17 cellular contexts compared by ENCODE assay signal in genomic region chr1:246032111-246032551, GRCh38.
DNase-seq lines count a peak whose midpoint lies in the region; ATAC-seq and TF ChIP-seq lines count a peak whose summit lies in the region.
"Had no signal": no experiment of that assay in that cellular context is flagged by ENCODE, and none has a peak within 500 bp of the region (broad histone marks: within the 10 kb centered on the region; RNA-seq: fewer than 3 reads in every experiment).

No MANE protein-coding gene starts in this region.

- POLR2A ChIA-PET in CD4-positive, alpha-beta T cell (lab: Charles Lee): no interaction called here

- ATAC-seq in HG03097 (IDR thresholded peaks at IDR 0.05; ENCODE audit: low FRiP score, unreplicated experiment): peak; percentile 71
- ATAC-seq in omental fat pad (ENCODE audit: low FRiP score): peak; percentile 19
- no peak for ATAC-seq in CD4-positive, alpha-beta T cell (ENCODE audit: poor library complexity)
- ATAC-seq in HG02970 (IDR thresholded peaks at IDR 0.05; ENCODE audit: low FRiP score, unreplicated experiment): no peak
- ATAC-seq: activated naive CD8-positive, alpha-beta T cell treated with anti-CD3 and anti-CD28 coated beads, Interleukin-2, amount 50 U/mL, for 24 hours had no signal

- H3K9me3 ChIP-seq in BE2C: no peaks in the 10 kb centered on the region
- H3K9me3 ChIP-seq in CD4-positive, alpha-beta T cell (ENCODE audit: control insufficient read depth, low read length): no peaks in the 10 kb centered on the region
- H3K9me3 ChIP-seq: right atrium auricular region had no signal

- H3K4me1 ChIP-seq in BE2C: peaks cover 22% of the 10 kb centered on the region
- H3K4me1 ChIP-seq: right atrium auricular region had no signal

- no peaks in the 10 kb centered on the region for H3K27me3 ChIP-seq in BE2C
- H3K27me3 ChIP-seq in CD4-positive, alpha-beta T cell (ENCODE audit: control insufficient read depth, insufficient read depth, low read length): no peaks in the 10 kb centered on the region
- H3K27me3 ChIP-seq: right atrium auricular region had no signal

- no peaks in the 10 kb centered on the region for H3K36me3 ChIP-seq in BE2C
- H3K36me3 ChIP-seq: right atrium auricular region had no signal

- intact Hi-C loops in CD4-positive, alpha-beta T cell (cut with DNase I, micrococcal nuclease): no loop called here

- H3K27ac Mint-ChIP-seq in chondrocyte (ENCODE audit: unreplicated experiment): peak overlapping the region; percentile 57
- H3K27ac Mint-ChIP-seq in CD4-positive, alpha-beta T cell: no peak overlapping the region
- H3K27ac Mint-ChIP-seq: activated CD4-positive, alpha-beta T cell treated with anti-CD3 and anti-CD28 coated beads, Interleukin-2, amount 10 ng/mL, durations not matched to agents 24 days and 14 days; activated naive CD8-positive, alpha-beta T cell treated with anti-CD3 and anti-CD28 coated beads, Interleukin-2, amount 50 U/mL, for 24 hours; activated T-helper 2 cell treated with anti-CD3 and anti-CD28 coated beads, Interferon-gamma antibody, Interleukin-2, Interleukin-4, amounts not matched to agents 10 μg/mL and 5 μg/mL and 100 μg/mL, durations not matched to agents 14 hours and 24 hours and 36 hours had no signal

- H3K4me3 Mint-ChIP-seq in chondrocyte (ENCODE audit: unreplicated experiment): no peak overlapping the region
- H3K4me3 Mint-ChIP-seq in CD4-positive, alpha-beta T cell: no peak overlapping the region
- H3K4me3 Mint-ChIP-seq: activated CD4-positive, alpha-beta T cell treated with anti-CD3 and anti-CD28 coated beads, Interleukin-2, amount 10 ng/mL, durations not matched to agents 24 days and 14 days; activated naive CD8-positive, alpha-beta T cell treated with anti-CD3 and anti-CD28 coated beads, Interleukin-2, amount 50 U/mL, for 24 hours had no signal

- H3K36me3 Mint-ChIP-seq in chondrocyte (ENCODE audit: low read depth): peaks cover 4% of the 10 kb centered on the region
- H3K36me3 Mint-ChIP-seq in CD4-positive, alpha-beta T cell (ENCODE audit: low read depth): no peaks in the 10 kb centered on the region

- H3K4me3 ChIP-seq in BE2C (ENCODE audit: low read depth, low read length): no peak overlapping the region
- H3K4me3 ChIP-seq: right atrium auricular region had no signal

- DNase-seq in BE2C: peak; percentile 38
- DNase-seq in chondrocyte (ENCODE audit: low spot score): no peak
- DNase-seq in omental fat pad (ENCODE audit: low spot score): no peak
- no peak for DNase-seq in activated naive CD4-positive, alpha-beta T cell treated with anti-CD3 and anti-CD28 coated beads, Interleukin-2, amount 50 U/mL, for 16 hours
- no peak for DNase-seq in CD4-positive, alpha-beta T cell
- DNase-seq: activated CD4-positive, alpha-beta T cell treated with anti-CD3 and anti-CD28 coated beads, Interleukin-2, amount 10 ng/mL, durations not matched to agents 24 days and 14 days; activated naive CD8-positive, alpha-beta T cell treated with anti-CD3 and anti-CD28 coated beads, Interleukin-2, amount 50 U/mL, for 24 hours; Calu3; dermis blood vessel endothelial cell; IMR-90; NCI-H1436 treated with DMSO at 0.1 percent for 48 hours; NCI-H446 treated with DMSO at 0.1 percent for 48 hours; stimulated activated CD4-positive, alpha-beta T cell treated with anti-CD3 and anti-CD28 coated beads, Interleukin-15, amount 100 ng/mL, for 24 hours had no signal

- TF ChIP-seq CTCF in BE2C (IDR thresholded peaks at IDR 0.05; ENCODE audit: low read depth, low read length): no peak; the same call in 1 of the 2 replicates
- TF ChIP-seq CTCF in chondrocyte (IDR thresholded peaks at IDR 0.05): no peak
- TF ChIP-seq CTCF in omental fat pad (IDR thresholded peaks at IDR 0.05): no peak
- no peak for TF ChIP-seq CTCF in CD4-positive, alpha-beta T cell (IDR thresholded peaks at IDR 0.05)

- CTCF ChIA-PET in CD4-positive, alpha-beta T cell (lab: Charles Lee): no interaction called here

- H3K27ac ChIP-seq in CD4-positive, alpha-beta T cell (ENCODE audit: low read depth, low read length): no peak overlapping the region
- H3K27ac ChIP-seq: right atrium auricular region had no signal

- H3K27me3 Mint-ChIP-seq in chondrocyte (ENCODE audit: low read depth): no peaks in the 10 kb centered on the region
- no peaks in the 10 kb centered on the region for H3K27me3 Mint-ChIP-seq in CD4-positive, alpha-beta T cell
- H3K27me3 Mint-ChIP-seq: activated CD4-positive, alpha-beta T cell treated with anti-CD3 and anti-CD28 coated beads, Interleukin-2, amount 10 ng/mL, durations not matched to agents 24 days and 14 days; activated naive CD8-positive, alpha-beta T cell treated with anti-CD3 and anti-CD28 coated beads, Interleukin-2, amount 50 U/mL, for 24 hours had no signal

- H3K4me1 Mint-ChIP-seq in chondrocyte (ENCODE audit: low read depth): peaks cover 39% of the 10 kb centered on the region
- H3K4me1 Mint-ChIP-seq in CD4-positive, alpha-beta T cell (ENCODE audit: low read depth): no peaks in the 10 kb centered on the region
- H3K4me1 Mint-ChIP-seq: activated CD4-positive, alpha-beta T cell treated with anti-CD3 and anti-CD28 coated beads, Interleukin-2, amount 10 ng/mL, durations not matched to agents 24 days and 14 days had no signal

- peaks cover 15% of the 10 kb centered on the region for H3K9me3 Mint-ChIP-seq in chondrocyte (ENCODE audit: low read depth)
- H3K9me3 Mint-ChIP-seq in CD4-positive, alpha-beta T cell: peaks cover 2% of the 10 kb centered on the region
- H3K9me3 Mint-ChIP-seq: activated CD4-positive, alpha-beta T cell treated with anti-CD3 and anti-CD28 coated beads, Interleukin-2, amount 10 ng/mL, durations not matched to agents 24 days and 14 days; activated T-helper 2 cell treated with anti-CD3 and anti-CD28 coated beads, Interferon-gamma antibody, Interleukin-2, Interleukin-4, amounts not matched to agents 10 μg/mL and 5 μg/mL and 100 μg/mL, durations not matched to agents 14 hours and 24 hours and 36 hours had no signal

Comparison
In these comparisons a context has a peak if more than half of its experiments do, and no peak if none do; other contexts are left out.
1. ATAC-seq: peak in HG03097 (single experiment) and omental fat pad (single experiment); none in CD4-positive, alpha-beta T cell (single experiment) and HG02970 (single experiment).